Comparison of ENCODE assay signal across 23 cellular contexts in genomic region chr6:2434911-2435310, GRCh38.
"Had no signal": no experiment of that assay in that cellular context is flagged by ENCODE, and none has a peak within 500 bp of the region (broad histone marks: within the 10 kb centered on the region; RNA-seq: fewer than 3 reads in every experiment).

No MANE protein-coding gene starts in this region.

- H3K4me1 ChIP-seq: body of pancreas, left lung, pancreas, right atrium auricular region, thyroid gland had no signal

- H3K4me1 Mint-ChIP-seq: activated CD4-positive, alpha-beta memory T cell treated with anti-CD3 and anti-CD28 coated beads, Interleukin-2, amount 10 ng/mL, durations not matched to agents 7 days and 5 days; endodermal cell; naive thymus-derived CD8-positive, alpha-beta T cell; T-helper 17 cell had no signal

- H3K4me3 Mint-ChIP-seq: activated CD4-positive, alpha-beta memory T cell treated with anti-CD3 and anti-CD28 coated beads, Interleukin-2, amount 10 ng/mL, durations not matched to agents 7 days and 5 days; activated T-helper 1 cell treated with anti-CD3 and anti-CD28 coated beads, Interleukin-12 subunit alpha, Interleukin-12 subunit beta, Interleukin-2, Interleukin-4 antibody, amounts not matched to agents 30 ng/mL and 10 ng/mL and 1 ng/mL, durations not matched to agents 14 hours and 24 hours and 36 hours; endodermal cell; naive thymus-derived CD8-positive, alpha-beta T cell; stimulated activated naive CD8-positive, alpha-beta T cell treated with anti-CD3 and anti-CD28 coated beads, Interleukin-15, Interleukin-2, amounts not matched to agents 100 ng/mL and 50 ng/mL, for 24 hours; T-helper 17 cell had no signal

- ATAC-seq: body of pancreas; left lung; naive thymus-derived CD8-positive, alpha-beta T cell; psoas muscle; T-helper 17 cell had no signal

- H3K4me3 ChIP-seq: body of pancreas, cardiac muscle cell, left lung, lung, pancreas, psoas muscle, right atrium auricular region, thyroid gland had no signal

- DNase-seq: activated CD4-positive, alpha-beta memory T cell treated with anti-CD3 and anti-CD28 coated beads, Interleukin-2, amount 10 ng/mL, durations not matched to agents 7 days and 5 days; activated CD4-positive, alpha-beta T cell treated with anti-CD3 and anti-CD28 coated beads for 48 hours; activated CD4-positive, CD25-positive, alpha-beta regulatory T cell; activated gamma-delta T cell; activated naive CD4-positive, alpha-beta T cell treated with anti-CD3 and anti-CD28 coated beads, Interleukin-2, amount 50 U/mL, for 16 hours; anterior cingulate cortex; body of pancreas; cortex of kidney; endodermal cell; left lung; naive thymus-derived CD8-positive, alpha-beta T cell; psoas muscle; stimulated activated CD4-positive, alpha-beta T cell treated with anti-CD3 and anti-CD28 coated beads, Interleukin-4, amount 100 ng/mL, for 4 hours; substantia nigra; T-helper 17 cell; thyroid gland had no signal

- H3K9me3 ChIP-seq: body of pancreas, left lung, pancreas, psoas muscle, right atrium auricular region, thyroid gland had no signal

- H3K9me3 Mint-ChIP-seq: activated CD4-positive, alpha-beta memory T cell treated with anti-CD3 and anti-CD28 coated beads, Interleukin-2, amount 10 ng/mL, durations not matched to agents 7 days and 5 days; activated T-helper 1 cell treated with anti-CD3 and anti-CD28 coated beads, Interleukin-12 subunit alpha, Interleukin-12 subunit beta, Interleukin-2, Interleukin-4 antibody, amounts not matched to agents 30 ng/mL and 10 ng/mL and 1 ng/mL, durations not matched to agents 14 hours and 24 hours and 36 hours; endodermal cell; naive thymus-derived CD8-positive, alpha-beta T cell; stimulated activated naive CD8-positive, alpha-beta T cell treated with anti-CD3 and anti-CD28 coated beads, Interleukin-15, Interleukin-2, amounts not matched to agents 100 ng/mL and 50 ng/mL, for 24 hours had no signal

- H3K36me3 ChIP-seq: cardiac muscle cell, left lung, right atrium auricular region, thyroid gland had no signal

- H3K27ac Mint-ChIP-seq: activated CD4-positive, alpha-beta memory T cell treated with anti-CD3 and anti-CD28 coated beads, Interleukin-2, amount 10 ng/mL, durations not matched to agents 7 days and 5 days; activated T-helper 1 cell treated with anti-CD3 and anti-CD28 coated beads, Interleukin-12 subunit alpha, Interleukin-12 subunit beta, Interleukin-2, Interleukin-4 antibody, amounts not matched to agents 30 ng/mL and 10 ng/mL and 1 ng/mL, durations not matched to agents 14 hours and 24 hours and 36 hours; endodermal cell; stimulated activated naive CD8-positive, alpha-beta T cell treated with anti-CD3 and anti-CD28 coated beads, Interleukin-15, Interleukin-2, amounts not matched to agents 100 ng/mL and 50 ng/mL, for 24 hours; T-helper 17 cell had no signal

- H3K27ac ChIP-seq: body of pancreas, cardiac muscle cell, foreskin keratinocyte, left lung, pancreas, psoas muscle, right atrium auricular region, thyroid gland had no signal

- H3K27me3 ChIP-seq: body of pancreas, cardiac muscle cell, foreskin keratinocyte, left lung, pancreas, right atrium auricular region, thyroid gland had no signal

- H3K27me3 Mint-ChIP-seq: stimulated activated naive CD8-positive, alpha-beta T cell treated with anti-CD3 and anti-CD28 coated beads, Interleukin-15, Interleukin-2, amounts not matched to agents 100 ng/mL and 50 ng/mL, for 24 hours; T-helper 17 cell had no signal
